8 cellular contexts compared by ENCODE assay signal in the genomic region with DNA sequence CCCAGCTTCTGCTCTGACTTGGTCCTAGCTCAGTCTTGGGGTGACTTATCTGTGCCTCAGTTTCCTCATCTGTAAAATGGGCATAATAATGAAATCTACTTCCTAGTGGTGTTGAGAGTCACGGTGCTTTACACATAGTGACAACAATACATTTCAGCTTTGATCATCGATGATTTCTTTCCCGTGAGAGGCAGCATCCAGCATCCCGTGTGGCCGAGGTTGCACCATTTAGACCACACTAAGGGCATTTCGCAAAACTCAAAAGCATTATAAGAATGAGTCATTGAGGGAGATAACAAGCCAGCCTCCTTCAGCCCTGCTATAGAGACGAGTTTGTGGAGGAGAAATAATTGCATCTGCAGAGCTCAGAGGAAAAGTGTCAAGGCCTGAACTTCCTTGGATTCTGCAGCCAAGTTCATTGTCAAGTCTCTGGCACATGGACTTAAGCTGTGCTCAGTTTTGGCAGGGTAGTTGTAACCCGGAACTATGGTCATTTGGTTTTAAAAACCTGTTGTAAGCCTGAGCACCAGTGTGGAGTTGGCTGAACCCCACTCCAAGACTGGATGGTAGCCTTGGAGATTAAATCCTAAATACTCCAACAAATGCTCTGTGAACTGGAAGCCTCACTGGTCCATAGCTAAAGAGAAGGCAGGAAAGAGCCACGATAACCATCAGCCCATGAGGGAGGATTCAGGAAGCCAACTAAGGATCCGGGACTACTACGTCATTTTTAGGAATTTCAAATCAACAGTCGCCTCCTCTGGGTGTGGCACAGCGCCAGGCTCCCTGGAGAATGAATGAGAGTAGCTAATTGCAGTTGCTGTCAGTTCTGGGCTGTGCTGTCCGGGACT.
DNase-seq lines count a peak whose midpoint lies in the region; ATAC-seq and TF ChIP-seq lines count a peak whose summit lies in the region.

No MANE protein-coding gene starts in this region.

- H3K27ac ChIP-seq in Peyer's patch (peak overlapping the region in 2 of 4 donors; percentile 43 to 62), esophagus (ENCODE audit: low read depth in 2 of 2, low read length in 1 of 2) (peak overlapping the region; percentile 44 to 57)

- H3K36me3 ChIP-seq in Peyer's patch (no peaks in the 10 kb centered on the region), esophagus (ENCODE audit: control insufficient read depth in 2 of 2, insufficient read depth in 2 of 2, low read length in 1 of 2) (no peaks in the 10 kb centered on the region)

- WGBS in esophagus, 2 donors, result 23 to 36% methylated on average over 14 of the region's 14 CpGs

- H3K4me3 ChIP-seq in Peyer's patch, result no peak overlapping the region
- no peak overlapping the region for H3K4me3 ChIP-seq in esophagus (ENCODE audit: low read depth in 1 of 2, low read length in 2 of 2)

- ATAC-seq in HG03571 (IDR thresholded peaks at IDR 0.05; ENCODE audit: unreplicated experiment) (no peak), GM19395 (IDR thresholded peaks at IDR 0.05; ENCODE audit: unreplicated experiment) (no peak)

- TF ChIP-seq CTCF in Peyer's patch (IDR thresholded peaks at IDR 0.05), result no peak

- TF ChIP-seq POLR2A in Peyer's patch (IDR thresholded peaks at IDR 0.05), result no peak

- H3K9me3 ChIP-seq in Peyer's patch (peaks cover 0 to 6% (median 2%) of the 10 kb centered on the region in 4 donors), esophagus (ENCODE audit: control insufficient read depth in 2 of 2, insufficient read depth in 1 of 2, low read depth in 1 of 2, low read length in 1 of 2) (no peaks in the 10 kb centered on the region)

- no peaks in the 10 kb centered on the region for H3K27me3 ChIP-seq in Peyer's patch
- H3K27me3 ChIP-seq in esophagus (ENCODE audit: control insufficient read depth in 1 of 2, insufficient read depth in 2 of 2, low read length in 2 of 2), result no peaks in the 10 kb centered on the region

- H3K4me1 ChIP-seq in Peyer's patch (peaks cover 0 to 10% (median 0%) of the 10 kb centered on the region in 4 donors), esophagus (ENCODE audit: control insufficient read depth in 2 of 2, insufficient read depth in 2 of 2, low read length in 1 of 2) (peaks cover 0 to 7% of the 10 kb centered on the region in 2 donors)

- DNase-seq in EL (peak; percentile 95), Peyer's patch (peak; percentile 24 to 75 (median 57)), nucleus accumbens (lab: John Stamatoyannopoulos, UW) (peak in 42 of 56 donors; percentile 14 to 81 (median 46)), GF-D8 (lab: John Stamatoyannopoulos, UW) (no peak)
- no peak for DNase-seq in activated CD4-positive, alpha-beta T cell treated with anti-CD3 and anti-CD28 coated beads for 48 hours

Comparison
In these comparisons a context has a peak if more than half of its experiments do, and no peak if none do; other contexts are left out.
1. DNase-seq: peak in EL (single experiment), Peyer's patch (3 of 3) and nucleus accumbens (42 of 56); none in activated CD4-positive, alpha-beta T cell treated with anti-CD3 and anti-CD28 coated beads for 48 hours (single experiment) and GF-D8 (single experiment).